Comparison of ENCODE assay signal across 30 cellular contexts in the genomic region with DNA sequence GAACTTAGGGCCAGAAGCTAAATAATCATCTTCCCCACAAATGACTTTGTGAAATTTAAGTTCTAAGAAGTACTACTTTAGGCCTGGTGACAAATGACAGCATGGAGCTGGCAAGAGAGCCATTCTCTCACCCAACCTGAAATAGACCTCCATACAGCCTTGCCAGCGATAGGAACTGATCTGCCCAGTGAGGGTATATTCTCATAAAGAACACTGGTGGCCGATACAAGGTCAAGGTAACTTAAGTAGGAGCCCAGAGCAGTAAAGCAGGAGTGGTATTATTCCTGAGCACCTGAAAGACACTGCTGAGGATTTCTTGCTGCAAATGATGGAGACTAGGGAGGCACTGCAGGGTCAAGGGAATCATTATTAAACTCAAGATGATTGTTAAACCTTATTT. TPM values are rescaled to one million over a fixed set of nuclear protein-coding genes. Genes with fewer than 3 reads are reported as not detected.
"Had no signal": no experiment of that assay in that cellular context is flagged by ENCODE, and none has a peak within 500 bp of the region (broad histone marks: within the 10 kb centered on the region; RNA-seq: fewer than 3 reads in every experiment).

No MANE protein-coding gene starts in this region.

- H3K9me3 Mint-ChIP-seq: activated B cell treated with CpG ODN at 0.5 μM for 24 hours; activated T-cell treated with anti-CD3 and anti-CD28 coated beads, Interleukin-2, amount 50 U/mL, for 4 hours; endodermal cell; mesothelial cell of epicardium; neural progenitor cell; stimulated activated memory B cell treated with anti-CD40 and anti-IgM and Interleukin-4, amounts not matched to agents 10 μg/mL and 1 μg/mL and 100 μg/mL, for 72 hours; T-helper 2 cell treated with Interferon-gamma antibody and Interleukin-4, amounts not matched to agents 5 μg/mL and 100 μg/mL, for 36 hours had no signal

- ATAC-seq: activated CD8-positive, alpha-beta T cell treated with anti-CD3 and anti-CD28 coated beads for 36 hours; activated naive CD8-positive, alpha-beta T cell treated with anti-CD3 and anti-CD28 coated beads, Interleukin-2, amount 50 U/mL, for 24 hours; activated T-cell treated with anti-CD3 and anti-CD28 coated beads, Interleukin-2, amount 50 U/mL, for 4 hours; activated T-helper 17 cell treated with anti-CD3 and anti-CD28 coated beads, Interleukin-2, amount 50 U/mL, for 72 hours; left cardiac atrium; left ventricle myocardium superior; psoas muscle; stimulated activated memory B cell treated with anti-CD40 and anti-IgM and Interleukin-4, amounts not matched to agents 10 μg/mL and 1 μg/mL and 100 μg/mL, for 72 hours had no signal

- H3K4me3 ChIP-seq: cardiac muscle cell, esophagus muscularis mucosa, neural progenitor cell, psoas muscle, sigmoid colon, stomach, uterus had no signal

- H3K9me3 ChIP-seq: esophagus muscularis mucosa, psoas muscle, sigmoid colon, stomach, uterus had no signal

- H3K27me3 ChIP-seq: esophagus muscularis mucosa, sigmoid colon, uterus had no signal

- H3K27ac ChIP-seq: cardiac muscle cell, esophagus muscularis mucosa, neural progenitor cell, parathyroid adenoma, psoas muscle, sigmoid colon, stomach, uterus had no signal

- H3K36me3 ChIP-seq: cardiac muscle cell, esophagus muscularis mucosa, neural progenitor cell, sigmoid colon, stomach, uterus had no signal

- H3K4me3 Mint-ChIP-seq: activated B cell treated with CpG ODN at 0.5 μM for 24 hours; activated CD8-positive, alpha-beta T cell treated with anti-CD3 and anti-CD28 coated beads for 36 hours; activated naive CD8-positive, alpha-beta T cell treated with anti-CD3 and anti-CD28 coated beads, Interleukin-2, amount 50 U/mL, for 24 hours; activated T-cell treated with anti-CD3 and anti-CD28 coated beads, Interleukin-2, amount 50 U/mL, for 4 hours; endodermal cell; mesothelial cell of epicardium; neural progenitor cell; stimulated activated memory B cell treated with anti-CD40 and anti-IgM and Interleukin-4, amounts not matched to agents 10 μg/mL and 1 μg/mL and 100 μg/mL, for 72 hours; T-helper 2 cell treated with Interferon-gamma antibody and Interleukin-4, amounts not matched to agents 5 μg/mL and 100 μg/mL, for 36 hours had no signal

- H3K4me1 ChIP-seq: parathyroid adenoma, uterus had no signal

- H3K4me1 Mint-ChIP-seq: endodermal cell had no signal

- H3K27ac Mint-ChIP-seq: activated B cell treated with CpG ODN at 0.5 μM for 24 hours; activated CD8-positive, alpha-beta T cell treated with anti-CD3 and anti-CD28 coated beads for 36 hours; activated naive CD8-positive, alpha-beta T cell treated with anti-CD3 and anti-CD28 coated beads, Interleukin-2, amount 50 U/mL, for 24 hours; activated T-helper 17 cell treated with anti-CD3 and anti-CD28 coated beads, Interleukin-2, amount 50 U/mL, for 72 hours; endodermal cell; mesothelial cell of epicardium; neural progenitor cell; stimulated activated memory B cell treated with anti-CD40 and anti-IgM and Interleukin-4, amounts not matched to agents 10 μg/mL and 1 μg/mL and 100 μg/mL, for 72 hours; T-helper 2 cell treated with Interferon-gamma antibody and Interleukin-4, amounts not matched to agents 5 μg/mL and 100 μg/mL, for 36 hours had no signal

- H3K36me3 Mint-ChIP-seq: mesothelial cell of epicardium; naive B cell; neural progenitor cell; stimulated activated memory B cell treated with anti-CD40 and anti-IgM and Interleukin-4, amounts not matched to agents 10 μg/mL and 1 μg/mL and 100 μg/mL, for 72 hours had no signal

- DNase-seq: activated B cell treated with CpG ODN at 0.5 μM for 24 hours; activated CD4-positive, alpha-beta T cell treated with anti-CD3 and anti-CD28 coated beads, Interleukin-2, amount 50 U/mL, for 1 hour; activated CD8-positive, alpha-beta T cell treated with anti-CD3 and anti-CD28 coated beads for 36 hours; activated gamma-delta T cell treated with Interleukin-2 at 50 U/mL for 16 hours; activated naive CD4-positive, alpha-beta T cell treated with anti-CD3 and anti-CD28 coated beads, Interleukin-2, amount 50 U/mL, for 16 hours; activated naive CD8-positive, alpha-beta T cell treated with anti-CD3 and anti-CD28 coated beads, Interleukin-2, amount 50 U/mL, for 24 hours; activated T-cell treated with anti-CD3 and anti-CD28 coated beads, Interleukin-2, amount 50 U/mL, for 4 hours; endodermal cell; foreskin melanocyte; left cardiac atrium; left ventricle myocardium superior; naive B cell; occipital lobe; psoas muscle; sigmoid colon; small intestine; stimulated activated CD4-positive, alpha-beta T cell treated with anti-CD3 and anti-CD28 coated beads, Interleukin-4, amount 100 ng/mL, for 4 hours; stimulated activated CD8-positive, alpha-beta memory T cell treated with anti-CD3 and anti-CD28 coated beads, Interleukin-4, amount 100 ng/mL, for 48 hours; stomach; T-helper 1 cell; trophoblast cell; uterus had no signal

RNA-seq across cellular contexts. Expression of gene TTLL7, which starts 2.6 kb away (rescaled TPM):
- total RNA-seq: activated B cell treated with CpG ODN at 0.5 μM for 24 hours had no signal
